Comparison of ENCODE assay signal across 13 cellular contexts in the genomic region with DNA sequence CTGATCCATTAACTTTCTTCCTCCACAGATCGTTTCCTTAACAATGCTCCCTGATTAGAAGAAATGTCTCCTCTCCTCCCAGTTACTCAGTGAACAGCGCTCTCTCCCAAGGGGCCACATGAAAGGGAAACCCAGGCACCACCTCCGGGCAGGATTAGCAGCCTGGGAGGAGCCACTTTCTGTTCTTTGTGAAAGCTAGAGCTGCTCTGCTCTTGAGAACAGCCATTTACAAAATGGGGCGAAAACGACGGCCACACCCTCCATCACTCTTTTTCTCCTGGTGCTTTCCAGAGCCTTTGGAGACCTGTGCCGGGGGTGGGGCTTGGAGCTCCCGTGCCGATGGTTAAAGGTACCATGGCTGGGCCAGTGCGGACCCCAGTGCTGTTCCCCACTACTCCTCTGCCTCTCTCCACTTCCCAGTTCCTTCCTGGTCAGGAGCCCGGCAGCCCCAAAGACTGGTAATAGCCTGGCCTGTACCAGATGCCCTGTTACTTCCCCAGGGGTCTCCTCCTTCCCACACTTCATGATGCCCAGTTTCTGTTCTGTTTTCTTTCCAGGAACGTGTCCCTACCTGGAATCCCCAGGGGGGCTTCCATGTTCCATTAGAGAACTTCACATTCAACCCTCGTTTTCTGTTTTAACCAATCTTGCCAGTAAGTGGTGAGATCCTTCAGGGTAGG.
DNase-seq lines count a peak whose midpoint lies in the region; ATAC-seq, FAIRE-seq and TF ChIP-seq lines count a peak whose summit lies in the region.
"Had no signal": no experiment of that assay in that cellular context is flagged by ENCODE, and none has a peak within 500 bp of the region (broad histone marks: within the 10 kb centered on the region; RNA-seq: fewer than 3 reads in every experiment).

No MANE protein-coding gene starts in this region.

- H3K79me2 ChIP-seq in GM12878 (ENCODE audit: control insufficient read depth, insufficient read depth, low read length), result peaks cover 60% of the 10 kb centered on the region

- H3K27ac ChIP-seq in GM12878 (ENCODE audit: control insufficient read depth, insufficient read depth) (peak overlapping the region; percentile 89), transverse colon (peak overlapping the region; percentile 72 to 85 (median 81))
- H3K27ac ChIP-seq: tibial artery had no signal

- RAD21 ChIA-PET in GM12878 (lab: Charles Lee; ENCODE audit: unreplicated experiment), result interaction anchor here (0.5 to 2.9 kb wide), 8 partner anchors 9 to 49 kb away, joined by 3 to 11 read pairs (median 4); no protein-coding TSS in a partner anchor

- peak overlapping the region; percentile 50 for H3K9ac ChIP-seq in GM12878 (ENCODE audit: control insufficient read depth, insufficient read depth, low read length)

- H3K9me3 ChIP-seq in GM12878 (replicated peaks; ENCODE audit: control insufficient read depth, insufficient read depth, low read length) (peaks cover 7% of the 10 kb centered on the region; the same call in 2 of the 3 replicates), transverse colon (no peaks in the 10 kb centered on the region)
- H3K9me3 ChIP-seq: tibial artery had no signal

- TF ChIP-seq EP300 in GM12878 (IDR thresholded peaks at IDR 0.05; ENCODE audit: borderline replicate concordance in 1 of 2, control insufficient read depth in 1 of 2, low read depth in 2 of 2, low read length in 2 of 2), result no peak
- no peak for TF ChIP-seq EP300 in transverse colon (IDR thresholded peaks at IDR 0.05; ENCODE audit: low read depth)

- TF ChIP-seq POLR2A in GM12878 (IDR thresholded peaks at IDR 0.05; ENCODE audit: low read depth, low read length) (peak; percentile 49), transverse colon (IDR thresholded peaks at IDR 0.05) (no peak)

- ATAC-seq in GM12878, result peak; percentile 34
- ATAC-seq: naive thymus-derived CD8-positive, alpha-beta T cell had no signal

- BruUV-seq in GM12878 (replicated peaks; lab: Mats Ljungman, UMichigan), result no TSS peak

- in situ Hi-C loops in GM12878 (cut with MboI) (loop anchor here (5.0 kb wide), 1 partner anchor 33 kb away; no protein-coding TSS in a partner anchor), transverse colon (cut with MboI; ENCODE audit: low pct_ligation_motif_present in 1 of 4, low pct_unique_long_range_greater_than_20kb in 1 of 4, low sequenced_read_pairs in 3 of 4) (no loop called here)

- TF ChIP-seq CTCF in GM12878 (IDR thresholded peaks at IDR 0.05 in 2 of 3, conservative IDR thresholded peaks at IDR 0.05 in 1 of 3; ENCODE audit: control insufficient read depth in 2 of 3, extremely low read depth in 1 of 3, insufficient read depth in 1 of 3, low read depth in 3 of 3, low read length in 3 of 3) (no peak), transverse colon (IDR thresholded peaks at IDR 0.05) (no peak)

- SMC1A ChIA-PET in GM12878 (lab: Charles Lee; ENCODE audit: uncharacterized antibody, unreplicated experiment), result interaction anchor here (0.8 to 2.4 kb wide), 8 partner anchors 14 to 50 kb away, joined by 3 to 11 read pairs (median 4); no protein-coding TSS in a partner anchor

- no peak for FAIRE-seq in GM12878 (lab: Jason Lieb, UNC)
- FAIRE-seq: A204.1 had no signal

- H3K4me3 ChIP-seq in GM12878 (peak overlapping the region; percentile 13; the same call in 1 of the 2 replicates), transverse colon (peak overlapping the region in 2 of 4 donors; percentile 9 to 25)
- H3K4me3 ChIP-seq: tibial artery had no signal

- H3K4me1 ChIP-seq in GM12878 (ENCODE audit: control insufficient read depth, insufficient read depth, low read length) (peaks cover 37% of the 10 kb centered on the region), transverse colon (peaks cover 0 to 25% (median 8%) of the 10 kb centered on the region in 4 donors)

- WGBS in GM12878 (ENCODE audit: insufficient coverage, insufficient replicate concordance, low lambda C conversion rate, missing lambda C conversion rate), result 53% methylated on average over 13 of the region's 13 CpGs
- 50 to 52% methylated on average over 4 to 13 of the region's 13 CpGs for WGBS in transverse colon (ENCODE audit: low coverage in 1 of 2), 2 donors

- H3K36me3 ChIP-seq in GM12878 (ENCODE audit: control insufficient read depth in 2 of 2, insufficient read depth in 2 of 2, low read length in 1 of 2) (no peaks in the 10 kb centered on the region; a peak in 2 of 4 replicates), transverse colon (no peaks in the 10 kb centered on the region)
- H3K36me3 ChIP-seq: tibial artery had no signal

- H3K4me2 ChIP-seq in GM12878 (ENCODE audit: control insufficient read depth, insufficient read depth), result peak overlapping the region; percentile 61

- no peak for TF ChIP-seq RAD21 in GM12878 (IDR thresholded peaks at IDR 0.05; ENCODE audit: insufficient read depth, low read depth, low read length)

- no peaks in the 10 kb centered on the region for H4K20me1 ChIP-seq in GM12878 (ENCODE audit: control insufficient read depth, insufficient read depth)

- POLR2A ChIA-PET in GM12878 (lab: Charles Lee), result interaction anchor here (1.1 to 1.3 kb wide), 3 partner anchors 30 to 35 kb away, joined by 3 to 4 read pairs (median 3); no protein-coding TSS in a partner anchor

- DNase-seq in NCI-H2171 treated with DMSO at 0.1 percent for 48 hours (lab: John Stamatoyannopoulos, UW) (peak; percentile 35), NCI-H2171 (lab: John Stamatoyannopoulos, UW) (no peak), GM12878 (ENCODE audit: low read depth, low spot score) (no peak), iris pigment epithelial cell (ENCODE audit: low read depth) (peak; percentile 35), transverse colon (peak; percentile 51), NCI-H1417 treated with DMSO at 0.1 percent for 48 hours (lab: John Stamatoyannopoulos, UW) (no peak), LoVo (ENCODE audit: low spot score) (no peak), CD1c-positive myeloid dendritic cell (ENCODE audit: extremely low spot score) (no peak)
- DNase-seq: activated CD4-positive, alpha-beta T cell treated with anti-CD3 and anti-CD28 coated beads, Interleukin-2, amount 50 U/mL, for 1 hour; naive thymus-derived CD8-positive, alpha-beta T cell; stimulated activated CD4-positive, alpha-beta T cell treated with anti-CD3 and anti-CD28 coated beads, Interleukin-4, amount 100 ng/mL, for 4 hours; tibial artery had no signal

- CTCF ChIA-PET in GM12878 (lab: Yijun Ruan, JAX), result interaction anchor here (0.8 to 1.3 kb wide), 4 partner anchors 9 to 21 kb away, joined by 3 to 5 read pairs (median 4); no protein-coding TSS in a partner anchor

- H3K27me3 ChIP-seq in GM12878 (replicated peaks in 1 of 2; ENCODE audit: control insufficient read depth in 2 of 2, insufficient read depth in 2 of 2, low read length in 1 of 2), result no peaks in the 10 kb centered on the region
- no peaks in the 10 kb centered on the region for H3K27me3 ChIP-seq in transverse colon
- H3K27me3 ChIP-seq: tibial artery had no signal

- intact Hi-C loops in GM12878 (cut with micrococcal nuclease; ENCODE audit: unreplicated experiment), result no loop called here
- intact Hi-C loops in transverse colon (cut with DNase I; ENCODE audit: low total_unique reads), result no loop called here

- H2AFZ ChIP-seq in GM12878 (ENCODE audit: control insufficient read depth, low read depth, low read length), result peak overlapping the region; percentile 5; the same call in 1 of the 2 replicates

TF ChIP-seq in GM12878, 131 proteins besides CTCF, POLR2A, EP300 and RAD21 (continues in another document):
- TF ChIP-seq RB1 (IDR thresholded peaks at IDR 0.05; ENCODE audit: borderline replicate concordance) (no peak), ZBED1 (IDR thresholded peaks at IDR 0.05; ENCODE audit: borderline replicate concordance) (0 out of 2 replicates have a peak, but pooled peaks have one; percentile 35), ZNF207 (IDR thresholded peaks at IDR 0.05; ENCODE audit: borderline replicate concordance) (0 out of 2 replicates have a peak, but pooled peaks have one; percentile 55), FOXM1 (IDR thresholded peaks at IDR 0.05; ENCODE audit: low read depth, low read length) (peak; percentile 46; the same call in 1 of the 2 replicates), SMARCA5 (IDR thresholded peaks at IDR 0.05) (0 out of 2 replicates have a peak, but pooled peaks have one; percentile 49)
- TF ChIP-seq, protein P1, sequence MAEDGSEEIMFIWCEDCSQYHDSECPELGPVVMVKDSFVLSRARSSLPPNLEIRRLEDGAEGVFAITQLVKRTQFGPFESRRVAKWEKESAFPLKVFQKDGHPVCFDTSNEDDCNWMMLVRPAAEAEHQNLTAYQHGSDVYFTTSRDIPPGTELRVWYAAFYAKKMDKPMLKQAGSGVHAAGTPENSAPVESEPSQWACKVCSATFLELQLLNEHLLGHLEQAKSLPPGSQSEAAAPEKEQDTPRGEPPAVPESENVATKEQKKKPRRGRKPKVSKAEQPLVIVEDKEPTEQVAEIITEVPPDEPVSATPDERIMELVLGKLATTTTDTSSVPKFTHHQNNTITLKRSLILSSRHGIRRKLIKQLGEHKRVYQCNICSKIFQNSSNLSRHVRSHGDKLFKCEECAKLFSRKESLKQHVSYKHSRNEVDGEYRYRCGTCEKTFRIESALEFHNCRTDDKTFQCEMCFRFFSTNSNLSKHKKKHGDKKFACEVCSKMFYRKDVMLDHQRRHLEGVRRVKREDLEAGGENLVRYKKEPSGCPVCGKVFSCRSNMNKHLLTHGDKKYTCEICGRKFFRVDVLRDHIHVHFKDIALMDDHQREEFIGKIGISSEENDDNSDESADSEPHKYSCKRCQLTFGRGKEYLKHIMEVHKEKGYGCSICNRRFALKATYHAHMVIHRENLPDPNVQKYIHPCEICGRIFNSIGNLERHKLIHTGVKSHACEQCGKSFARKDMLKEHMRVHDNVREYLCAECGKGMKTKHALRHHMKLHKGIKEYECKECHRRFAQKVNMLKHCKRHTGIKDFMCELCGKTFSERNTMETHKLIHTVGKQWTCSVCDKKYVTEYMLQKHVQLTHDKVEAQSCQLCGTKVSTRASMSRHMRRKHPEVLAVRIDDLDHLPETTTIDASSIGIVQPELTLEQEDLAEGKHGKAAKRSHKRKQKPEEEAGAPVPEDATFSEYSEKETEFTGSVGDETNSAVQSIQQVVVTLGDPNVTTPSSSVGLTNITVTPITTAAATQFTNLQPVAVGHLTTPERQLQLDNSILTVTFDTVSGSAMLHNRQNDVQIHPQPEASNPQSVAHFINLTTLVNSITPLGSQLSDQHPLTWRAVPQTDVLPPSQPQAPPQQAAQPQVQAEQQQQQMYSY (CRISPR knock-in tag; IDR thresholded peaks at IDR 0.05), result 0 out of 2 replicates have a peak, but pooled peaks have one; percentile 14

Comparison
In these comparisons a context has a peak if more than half of its experiments do, and no peak if none do; other contexts are left out.
1. DNase-seq: peak in NCI-H2171 treated with DMSO at 0.1 percent for 48 hours (single experiment), iris pigment epithelial cell (single experiment) and transverse colon (single experiment); none in NCI-H2171 (single experiment), GM12878 (single experiment), NCI-H1417 treated with DMSO at 0.1 percent for 48 hours (single experiment), LoVo (single experiment) and CD1c-positive myeloid dendritic cell (single experiment).